19 cellular contexts compared by ENCODE assay signal in the genomic region with DNA sequence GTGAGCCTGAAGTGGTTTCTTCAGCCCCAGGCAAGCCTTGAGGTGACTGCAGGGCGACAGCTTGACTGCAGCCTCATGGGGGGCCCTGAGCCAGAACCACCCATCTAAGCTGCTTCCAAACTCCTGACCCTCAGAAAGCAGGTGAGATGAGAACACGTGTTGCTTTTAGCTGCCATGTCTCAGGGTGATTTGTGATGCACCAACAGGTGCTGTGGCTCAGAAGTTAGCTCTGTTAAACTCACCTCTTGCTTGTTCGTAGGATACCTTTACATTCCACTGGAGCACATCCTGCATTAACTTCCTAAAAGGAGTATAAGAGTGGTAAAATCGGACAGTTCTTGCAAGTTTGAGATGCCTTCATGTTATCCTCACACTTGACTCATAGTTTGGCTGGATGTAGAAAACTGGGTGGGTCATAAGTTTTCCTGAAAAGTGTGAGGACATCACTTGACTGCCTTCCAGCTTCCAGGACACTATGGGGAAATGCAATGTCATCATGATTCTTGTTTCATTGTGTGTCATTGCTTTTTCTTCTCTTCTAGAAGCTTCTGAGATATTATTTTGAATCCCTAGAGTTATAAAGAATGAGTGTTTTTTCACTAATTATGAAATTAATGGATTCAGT.
DNase-seq lines count a peak whose midpoint lies in the region; ATAC-seq and TF ChIP-seq lines count a peak whose summit lies in the region.
"Had no signal": no experiment of that assay in that cellular context is flagged by ENCODE, and none has a peak within 500 bp of the region (broad histone marks: within the 10 kb centered on the region; RNA-seq: fewer than 3 reads in every experiment).

No MANE protein-coding gene starts in this region.

- TF ChIP-seq POLR2A in lower leg skin (IDR thresholded peaks at IDR 0.05): no peak

- WGBS in lower leg skin, 2 donors: 61 to 74% methylated on average over 4 of the region's 4 CpGs

- intact Hi-C loops in lower leg skin (cut with DNase I; ENCODE audit: low total_unique reads): loop anchor here (10.0 kb wide), 1 partner anchor 1545 kb away; no protein-coding TSS in a partner anchor

- no peaks in the 10 kb centered on the region for H3K36me3 ChIP-seq in HEK293 (ENCODE audit: control insufficient read depth in 2 of 2, insufficient read depth in 1 of 2, low read length in 2 of 2)
- H3K36me3 ChIP-seq: adrenal gland, esophagus muscularis mucosa, thoracic aorta had no signal

- POLR2A ChIA-PET in HEK293 (lab: Yijun Ruan, JAX): no interaction called here

- no peaks in the 10 kb centered on the region for H3K36me3 Mint-ChIP-seq in mesothelial cell of epicardium
- H3K36me3 Mint-ChIP-seq in stimulated activated effector memory CD8-positive, alpha-beta T cell treated with anti-CD3 and anti-CD28 coated beads, Interleukin-12 subunit alpha, Interleukin-12 subunit beta, amount 100 ng/mL, for 72 hours: no peaks in the 10 kb centered on the region
- H3K36me3 Mint-ChIP-seq: activated CD4-positive, alpha-beta memory T cell treated with anti-CD3 and anti-CD28 coated beads for 36 hours; IgD-negative memory B cell had no signal

- H3K4me3 ChIP-seq in HEK293 (ENCODE audit: low read depth, low read length) (no peak overlapping the region), cardiac fibroblast (replicated peaks in 1 of 2; ENCODE audit: low read depth in 2 of 2, low read length in 2 of 2) (no peak overlapping the region), lower leg skin (ENCODE audit: low read depth, poor library complexity, severe bottlenecking) (no peak overlapping the region)
- H3K4me3 ChIP-seq: adrenal gland, coronary artery, esophagus muscularis mucosa, lung, SK-N-MC, thoracic aorta had no signal

- no peaks in the 10 kb centered on the region for H3K4me1 ChIP-seq in HEK293 (ENCODE audit: control insufficient read depth, insufficient read depth, low read length)
- H3K4me1 ChIP-seq: adrenal gland had no signal

- TF ChIP-seq CTCF in HEK293 (tag by site-specific recombination; IDR thresholded peaks at IDR 0.05) (no peak), cardiac fibroblast (IDR thresholded peaks at IDR 0.05; ENCODE audit: low read depth, low read length) (no peak), lower leg skin (IDR thresholded peaks at IDR 0.05) (no peak), mesothelial cell of epicardium (IDR thresholded peaks at IDR 0.05; ENCODE audit: unreplicated experiment) (no peak)

- no peaks in the 10 kb centered on the region for H3K9me3 ChIP-seq in HEK293 (ENCODE audit: control insufficient read depth, insufficient read depth, low read depth, low read length)
- H3K9me3 ChIP-seq: adrenal gland, esophagus muscularis mucosa, thoracic aorta had no signal

- no peak overlapping the region for H3K27ac Mint-ChIP-seq in mesothelial cell of epicardium
- H3K27ac Mint-ChIP-seq in stimulated activated effector memory CD8-positive, alpha-beta T cell treated with anti-CD3 and anti-CD28 coated beads, Interleukin-12 subunit alpha, Interleukin-12 subunit beta, amount 100 ng/mL, for 72 hours: no peak overlapping the region
- H3K27ac Mint-ChIP-seq: activated CD4-positive, alpha-beta memory T cell treated with anti-CD3 and anti-CD28 coated beads for 36 hours; activated T-helper 1 cell treated with anti-CD3 and anti-CD28 coated beads, Interleukin-12 subunit alpha, Interleukin-12 subunit beta, Interleukin-2, Interleukin-4 antibody, amounts not matched to agents 30 ng/mL and 10 ng/mL and 1 ng/mL, durations not matched to agents 14 hours and 24 hours and 36 hours; nephron had no signal

- H3K4me3 Mint-ChIP-seq in mesothelial cell of epicardium: no peak overlapping the region
- H3K4me3 Mint-ChIP-seq in stimulated activated effector memory CD8-positive, alpha-beta T cell treated with anti-CD3 and anti-CD28 coated beads, Interleukin-12 subunit alpha, Interleukin-12 subunit beta, amount 100 ng/mL, for 72 hours: no peak overlapping the region
- H3K4me3 Mint-ChIP-seq: activated CD4-positive, alpha-beta memory T cell treated with anti-CD3 and anti-CD28 coated beads for 36 hours; activated T-helper 1 cell treated with anti-CD3 and anti-CD28 coated beads, Interleukin-12 subunit alpha, Interleukin-12 subunit beta, Interleukin-2, Interleukin-4 antibody, amounts not matched to agents 30 ng/mL and 10 ng/mL and 1 ng/mL, durations not matched to agents 14 hours and 24 hours and 36 hours; IgD-negative memory B cell; nephron had no signal

- ATAC-seq in HG03108 (IDR thresholded peaks at IDR 0.05; ENCODE audit: unreplicated experiment) (no peak), GM18909 (IDR thresholded peaks at IDR 0.05; ENCODE audit: poor library complexity, unreplicated experiment) (no peak)
- no peak for ATAC-seq in stimulated activated effector memory CD8-positive, alpha-beta T cell treated with anti-CD3 and anti-CD28 coated beads, Interleukin-12 subunit alpha, Interleukin-12 subunit beta, amount 100 ng/mL, for 72 hours

- H3K27ac ChIP-seq in HEK293 (ENCODE audit: extremely low read depth, low read depth, low read length): no peak overlapping the region
- H3K27ac ChIP-seq: adrenal gland, SK-N-MC, thoracic aorta had no signal

- CTCF ChIA-PET in HEK293 (lab: Yijun Ruan, JAX): interaction anchor here (0.8 to 1.7 kb wide), 2 partner anchors 23 to 24 kb away, joined by 3 to 4 read pairs; no protein-coding TSS in a partner anchor

- H3K27me3 Mint-ChIP-seq in mesothelial cell of epicardium (ENCODE audit: low read depth): peaks cover 22% of the 10 kb centered on the region

- peaks cover 4% of the 10 kb centered on the region for H3K9me3 Mint-ChIP-seq in mesothelial cell of epicardium
- H3K9me3 Mint-ChIP-seq in stimulated activated effector memory CD8-positive, alpha-beta T cell treated with anti-CD3 and anti-CD28 coated beads, Interleukin-12 subunit alpha, Interleukin-12 subunit beta, amount 100 ng/mL, for 72 hours: no peaks in the 10 kb centered on the region
- H3K9me3 Mint-ChIP-seq: activated CD4-positive, alpha-beta memory T cell treated with anti-CD3 and anti-CD28 coated beads for 36 hours; IgD-negative memory B cell had no signal

- peak; percentile 32 for DNase-seq in AG08396 (ENCODE audit: low spot score)
- DNase-seq in cardiac fibroblast (ENCODE audit: low read depth in 2 of 2): peak; percentile 79 to 84
- DNase-seq in lower leg skin (ENCODE audit: low spot score in 2 of 2): peak; percentile 79 to 83
- no peak for DNase-seq in mesothelial cell of epicardium (ENCODE audit: low spot score in 2 of 2, unreplicated experiment in 2 of 2)
- DNase-seq in stimulated activated effector memory CD8-positive, alpha-beta T cell treated with anti-CD3 and anti-CD28 coated beads, Interleukin-12 subunit alpha, Interleukin-12 subunit beta, amount 100 ng/mL, for 72 hours (ENCODE audit: low spot score in 2 of 2): no peak
- DNase-seq: activated CD4-positive, alpha-beta memory T cell treated with anti-CD3 and anti-CD28 coated beads for 36 hours; NCI-H1105 treated with DMSO at 0.1 percent for 48 hours had no signal

- H3K4me1 Mint-ChIP-seq in mesothelial cell of epicardium: no peaks in the 10 kb centered on the region
- H3K4me1 Mint-ChIP-seq in stimulated activated effector memory CD8-positive, alpha-beta T cell treated with anti-CD3 and anti-CD28 coated beads, Interleukin-12 subunit alpha, Interleukin-12 subunit beta, amount 100 ng/mL, for 72 hours: no peaks in the 10 kb centered on the region
- H3K4me1 Mint-ChIP-seq: IgD-negative memory B cell had no signal

TF ChIP-seq in HEK293, 187 proteins besides CTCF, POLR2A, EP300 and RAD21:
- TF ChIP-seq ZNF362 (tag by site-specific recombination; IDR thresholded peaks at IDR 0.05) (no peak), SCRT2 (tag by site-specific recombination; IDR thresholded peaks at IDR 0.05) (peak; percentile 59; the same call in 1 of the 2 replicates)

Comparison
In these comparisons a context has a peak if more than half of its experiments do, and no peak if none do; other contexts are left out.
1. DNase-seq: peak in AG08396 (single experiment), cardiac fibroblast (2 of 2) and lower leg skin (2 of 2); none in mesothelial cell of epicardium (0 of 2) and stimulated activated effector memory CD8-positive, alpha-beta T cell treated with anti-CD3 and anti-CD28 coated beads, Interleukin-12 subunit alpha, Interleukin-12 subunit beta, amount 100 ng/mL, for 72 hours (0 of 2).